ENCODE assay signal across 1 cellular context in the genomic region with DNA sequence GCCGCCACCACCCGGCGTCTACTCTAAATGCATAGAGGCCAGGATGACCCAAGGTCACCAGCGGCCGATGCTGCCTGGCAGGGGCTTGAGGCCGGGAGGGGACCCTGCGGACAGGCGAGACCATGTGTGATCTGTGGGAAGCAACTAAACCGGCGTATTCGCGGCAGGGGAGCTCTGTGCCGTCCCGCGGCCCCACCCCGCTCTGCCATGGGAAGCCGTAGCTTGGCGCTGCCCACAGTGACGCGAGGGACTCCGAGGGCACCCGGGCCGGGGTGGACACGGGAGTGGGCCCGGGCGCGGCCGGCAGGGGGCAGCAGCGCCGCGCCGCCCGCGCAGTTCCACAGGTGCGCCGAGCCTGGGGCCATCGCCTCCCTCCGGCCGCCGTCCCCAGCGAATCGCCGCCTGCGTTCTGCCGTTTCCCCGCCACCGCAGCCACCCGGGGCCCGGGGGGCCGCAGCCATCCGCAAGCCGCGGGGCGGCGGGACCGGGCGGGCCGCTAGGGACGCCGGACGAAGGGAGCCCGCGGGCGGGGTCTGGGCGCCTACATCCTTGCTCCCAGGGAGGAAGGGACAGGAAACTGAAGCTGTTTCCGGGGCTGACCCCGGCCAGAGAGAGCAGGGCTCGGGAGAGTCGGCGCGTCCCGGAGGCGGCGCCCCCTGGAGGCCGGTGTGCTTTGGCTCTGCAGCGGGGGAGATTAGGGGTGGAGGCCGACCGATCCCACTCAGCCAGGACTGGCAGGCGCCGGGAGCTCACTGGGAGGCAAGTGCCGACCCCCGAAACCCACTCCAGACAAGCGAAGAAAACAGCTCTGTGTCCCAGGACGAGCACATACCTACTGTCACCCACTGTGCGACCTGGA.
TF ChIP-seq lines count a peak whose summit lies in the region.

No MANE protein-coding gene starts in this region.

TF ChIP-seq in K562, 482 proteins besides CTCF, POLR2A, EP300 and RAD21 (continued from another document and continues in another):
- TF ChIP-seq ZNF740 (CRISPR knock-in tag; IDR thresholded peaks at IDR 0.05) (no peak), ZNF740 (tag; IDR thresholded peaks at IDR 0.05) (no peak), EZH2 (IDR thresholded peaks at IDR 0.05; ENCODE audit: borderline replicate concordance, low read depth, low read length) (no peak), CHD1 (IDR thresholded peaks at IDR 0.05; ENCODE audit: low read length) (no peak), MEF2A (IDR thresholded peaks at IDR 0.05; ENCODE audit: control insufficient read depth, low read depth, low read length) (no peak), TCF3 (CRISPR knock-in tag; IDR thresholded peaks at IDR 0.05) (peak; percentile 34; the same call in 1 of the 2 replicates), CUX1 (CRISPR knock-in tag; IDR thresholded peaks at IDR 0.05) (no peak), NFIC (IDR thresholded peaks at IDR 0.05) (no peak), ZNF274 (IDR thresholded peaks at IDR 0.05; ENCODE audit: borderline replicate concordance, low read depth, low read length) (no peak), CBX3 (IDR thresholded peaks at IDR 0.05; ENCODE audit: borderline replicate concordance in 1 of 2, low read length in 2 of 2) (no peak), PCBP1 (IDR thresholded peaks at IDR 0.05; ENCODE audit: low read depth, low read length, poor library complexity, severe bottlenecking) (no peak), CCNT2 (IDR thresholded peaks at IDR 0.05; ENCODE audit: borderline replicate concordance, extremely low read depth, insufficient read length, low read depth, low read length) (peak; percentile 31), ZNF217 (CRISPR knock-in tag; IDR thresholded peaks at IDR 0.05) (no peak), ZZZ3 (IDR thresholded peaks at IDR 0.05) (no peak), SP2 (IDR thresholded peaks at IDR 0.05; ENCODE audit: extremely low read depth, low read depth, low read length, poor library complexity, severe bottlenecking) (peak; percentile 23), ZNF347 (CRISPR knock-in tag; IDR thresholded peaks at IDR 0.05; ENCODE audit: low read depth) (no peak), ZBTB8A (IDR thresholded peaks at IDR 0.05; ENCODE audit: partially characterized antibody) (no peak), MGA (IDR thresholded peaks at IDR 0.05) (no peak), HMG20B (CRISPR knock-in tag; IDR thresholded peaks at IDR 0.05) (no peak), ZNF561 (CRISPR knock-in tag; conservative IDR thresholded peaks at IDR 0.05) (no peak), MNT (conservative IDR thresholded peaks at IDR 0.05) (peak in 1 of 2 experiments; percentile 61; a peak in 2 of 4 replicates), COPS2 (conservative IDR thresholded peaks at IDR 0.05) (no peak), MAFK (IDR thresholded peaks at IDR 0.05; ENCODE audit: low read length) (0 out of 2 replicates have a peak, but pooled peaks have one; percentile 9), U2AF1 (optimal IDR thresholded peaks at IDR 0.05; ENCODE audit: low read depth, low read length) (no peak), HMBOX1 (IDR thresholded peaks at IDR 0.05) (no peak), TAF15 (IDR thresholded peaks at IDR 0.05; ENCODE audit: low read depth, low read length) (no peak), KLF1 (tag; IDR thresholded peaks at IDR 0.05) (peak; percentile 87)
- TF ChIP-seq, protein P1, sequence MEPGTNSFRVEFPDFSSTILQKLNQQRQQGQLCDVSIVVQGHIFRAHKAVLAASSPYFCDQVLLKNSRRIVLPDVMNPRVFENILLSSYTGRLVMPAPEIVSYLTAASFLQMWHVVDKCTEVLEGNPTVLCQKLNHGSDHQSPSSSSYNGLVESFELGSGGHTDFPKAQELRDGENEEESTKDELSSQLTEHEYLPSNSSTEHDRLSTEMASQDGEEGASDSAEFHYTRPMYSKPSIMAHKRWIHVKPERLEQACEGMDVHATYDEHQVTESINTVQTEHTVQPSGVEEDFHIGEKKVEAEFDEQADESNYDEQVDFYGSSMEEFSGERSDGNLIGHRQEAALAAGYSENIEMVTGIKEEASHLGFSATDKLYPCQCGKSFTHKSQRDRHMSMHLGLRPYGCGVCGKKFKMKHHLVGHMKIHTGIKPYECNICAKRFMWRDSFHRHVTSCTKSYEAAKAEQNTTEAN (CRISPR knock-in tag; IDR thresholded peaks at IDR 0.05), result no peak
- TF ChIP-seq, protein P2, sequence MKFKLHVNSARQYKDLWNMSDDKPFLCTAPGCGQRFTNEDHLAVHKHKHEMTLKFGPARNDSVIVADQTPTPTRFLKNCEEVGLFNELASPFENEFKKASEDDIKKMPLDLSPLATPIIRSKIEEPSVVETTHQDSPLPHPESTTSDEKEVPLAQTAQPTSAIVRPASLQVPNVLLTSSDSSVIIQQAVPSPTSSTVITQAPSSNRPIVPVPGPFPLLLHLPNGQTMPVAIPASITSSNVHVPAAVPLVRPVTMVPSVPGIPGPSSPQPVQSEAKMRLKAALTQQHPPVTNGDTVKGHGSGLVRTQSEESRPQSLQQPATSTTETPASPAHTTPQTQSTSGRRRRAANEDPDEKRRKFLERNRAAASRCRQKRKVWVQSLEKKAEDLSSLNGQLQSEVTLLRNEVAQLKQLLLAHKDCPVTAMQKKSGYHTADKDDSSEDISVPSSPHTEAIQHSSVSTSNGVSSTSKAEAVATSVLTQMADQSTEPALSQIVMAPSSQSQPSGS (CRISPR knock-in tag; IDR thresholded peaks at IDR 0.05), result no peak
